3 cellular contexts compared by ENCODE assay signal in genomic region chr6:2876210-2877056, GRCh38.
TF ChIP-seq lines count a peak whose summit lies in the region.

No MANE protein-coding gene starts in this region.

TF ChIP-seq in GM23338, 12 proteins besides CTCF, POLR2A, EP300 and RAD21:
- no peak for TF ChIP-seq ZNF114 (CRISPR knock-in tag; IDR thresholded peaks at IDR 0.05)
- no peak for TF ChIP-seq EZH2 (IDR thresholded peaks at IDR 0.05; ENCODE audit: low read depth, unreplicated experiment)
- 0 out of 2 replicates have a peak, but pooled peaks have one; percentile 11 for TF ChIP-seq CREB1 (CRISPR knock-in tag; IDR thresholded peaks at IDR 0.05; ENCODE audit: low read depth)
- TF ChIP-seq EZH2phosphoT487 (IDR thresholded peaks at IDR 0.05; ENCODE audit: unreplicated experiment), result no peak
- TF ChIP-seq POLR2AphosphoS5 (IDR thresholded peaks at IDR 0.05; ENCODE audit: low read depth), result no peak

TF ChIP-seq in SK-N-SH treated with all-trans-retinoic acid at 6 μM for 48 hours, 23 proteins besides CTCF, POLR2A, EP300 and RAD21:
- no peak for TF ChIP-seq CSDC2 (CRISPR knock-in tag; IDR thresholded peaks at IDR 0.05)

TF ChIP-seq in endothelial cell of umbilical vein, 7 proteins besides CTCF, POLR2A, EP300 and RAD21:
- peak; percentile 71 for TF ChIP-seq POLR2AphosphoS5 (IDR thresholded peaks at IDR 0.05; ENCODE audit: insufficient read depth, low read depth, low read length)
- peak; percentile 86 for TF ChIP-seq FOS (IDR thresholded peaks at IDR 0.05; ENCODE audit: borderline replicate concordance, insufficient read depth, low read length)
- no peak for TF ChIP-seq EZH2 (IDR thresholded peaks at IDR 0.05; ENCODE audit: borderline replicate concordance, low read depth, low read length, severe bottlenecking)
- TF ChIP-seq JUN (IDR thresholded peaks at IDR 0.05; ENCODE audit: borderline replicate concordance, insufficient read depth, insufficient read length, low read depth), result peak; percentile 86
- TF ChIP-seq GATA2 (IDR thresholded peaks at IDR 0.05; ENCODE audit: insufficient read depth, insufficient read length, low read depth, low read length), result no peak
- no peak for TF ChIP-seq MAX (IDR thresholded peaks at IDR 0.05; ENCODE audit: insufficient read depth, insufficient read length)
- no peak for TF ChIP-seq MYC (IDR thresholded peaks at IDR 0.05; ENCODE audit: low read depth, low read length)
